29 cellular contexts compared by ENCODE assay signal in genomic region chr9:131291795-131292315, GRCh38. TPM values are rescaled to one million over a fixed set of nuclear protein-coding genes. Genes with fewer than 3 reads are reported as not detected.
"Had no signal": no experiment of that assay in that cellular context is flagged by ENCODE, and none has a peak within 500 bp of the region (broad histone marks: within the 10 kb centered on the region; RNA-seq: fewer than 3 reads in every experiment).

No MANE protein-coding gene starts in this region.

- H3K27me3 Mint-ChIP-seq: activated CD8-positive, alpha-beta memory T cell treated with anti-CD3 and anti-CD28 coated beads, Interleukin-2, amount 10 ng/mL, durations not matched to agents 7 days and 5 days; activated naive CD4-positive, alpha-beta T cell treated with anti-CD3 and anti-CD28 coated beads, Interleukin-2, amount 50 U/mL, for 24 hours; activated T-cell treated with anti-CD3 and anti-CD28 coated beads, Interleukin-2, amount 50 U/mL, for 24 hours had no signal

- H3K27ac ChIP-seq: KMS-11 had no signal

- H3K4me3 ChIP-seq: cardiac muscle cell had no signal

- H3K27ac Mint-ChIP-seq: activated B cell treated with CpG ODN at 0.5 μM for 24 hours; activated CD4-positive, alpha-beta T cell treated with anti-CD3 and anti-CD28 coated beads, Interleukin-2, amount 10 ng/mL, durations not matched to agents 24 days and 14 days; activated CD8-positive, alpha-beta memory T cell treated with anti-CD3 and anti-CD28 coated beads, Interleukin-2, amount 10 ng/mL, durations not matched to agents 7 days and 5 days; activated naive CD4-positive, alpha-beta T cell treated with anti-CD3 and anti-CD28 coated beads, Interleukin-2, amount 50 U/mL, for 24 hours; activated T-cell treated with anti-CD3 and anti-CD28 coated beads, Interleukin-2, amount 50 U/mL, for 24 hours; activated T-helper 1 cell treated with anti-CD3 and anti-CD28 coated beads, Interleukin-12 subunit alpha, Interleukin-12 subunit beta, Interleukin-2, Interleukin-4 antibody, amounts not matched to agents 30 ng/mL and 10 ng/mL and 1 ng/mL, durations not matched to agents 14 hours and 24 hours and 36 hours had no signal

- H3K9me3 Mint-ChIP-seq: activated B cell treated with CpG ODN at 0.5 μM for 24 hours; activated CD4-positive, alpha-beta T cell treated with anti-CD3 and anti-CD28 coated beads, Interleukin-2, amount 10 ng/mL, durations not matched to agents 24 days and 14 days; activated naive CD4-positive, alpha-beta T cell treated with anti-CD3 and anti-CD28 coated beads, Interleukin-2, amount 50 U/mL, for 24 hours; activated T-cell treated with anti-CD3 and anti-CD28 coated beads, Interleukin-2, amount 50 U/mL, for 24 hours; activated T-helper 1 cell treated with anti-CD3 and anti-CD28 coated beads, Interleukin-12 subunit alpha, Interleukin-12 subunit beta, Interleukin-2, Interleukin-4 antibody, amounts not matched to agents 30 ng/mL and 10 ng/mL and 1 ng/mL, durations not matched to agents 14 hours and 24 hours and 36 hours had no signal

- ATAC-seq: activated CD8-positive, alpha-beta memory T cell treated with anti-CD3 and anti-CD28 coated beads, Interleukin-2, amount 10 ng/mL, durations not matched to agents 7 days and 5 days had no signal

- H3K27me3 ChIP-seq: cardiac muscle cell had no signal

- DNase-seq: activated B cell treated with CpG ODN at 0.5 μM for 24 hours; activated CD4-positive, alpha-beta T cell treated with anti-CD3 and anti-CD28 coated beads for 1 hour; activated CD4-positive, alpha-beta T cell treated with anti-CD3 and anti-CD28 coated beads, Interleukin-2, amount 10 ng/mL, durations not matched to agents 24 days and 14 days; activated CD4-positive, alpha-beta T cell treated with anti-CD3 and anti-CD28 coated beads, Interleukin-2, amount 50 U/mL, for 48 hours; activated CD8-positive, alpha-beta memory T cell treated with anti-CD3 and anti-CD28 coated beads, Interleukin-2, amount 10 ng/mL, durations not matched to agents 7 days and 5 days; activated effector memory CD4-positive, alpha-beta T cell treated with Interleukin-2 at 50 U/mL for 16 hours; activated naive CD4-positive, alpha-beta T cell; activated T-cell treated with anti-CD3 and anti-CD28 coated beads, Interleukin-2, amount 50 U/mL, for 24 hours; aorta; IMR-90; NCI-H1092; NCI-H1417 treated with DMSO at 0.1 percent for 48 hours; NCI-H1694; NCI-H2029; NCI-H2107; NCI-H2171 treated with DMSO at 0.1 percent for 48 hours; NCI-H226; NCI-H510A; NCI-H526 treated with DMSO at 0.1 percent for 48 hours; NCI-H82; SIG-M5; T-helper 2 cell; T1000 had no signal

- H3K4me3 Mint-ChIP-seq: activated B cell treated with CpG ODN at 0.5 μM for 24 hours; activated CD4-positive, alpha-beta T cell treated with anti-CD3 and anti-CD28 coated beads, Interleukin-2, amount 10 ng/mL, durations not matched to agents 24 days and 14 days; activated CD8-positive, alpha-beta memory T cell treated with anti-CD3 and anti-CD28 coated beads, Interleukin-2, amount 10 ng/mL, durations not matched to agents 7 days and 5 days; activated naive CD4-positive, alpha-beta T cell treated with anti-CD3 and anti-CD28 coated beads, Interleukin-2, amount 50 U/mL, for 24 hours; activated T-cell treated with anti-CD3 and anti-CD28 coated beads, Interleukin-2, amount 50 U/mL, for 24 hours; activated T-helper 1 cell treated with anti-CD3 and anti-CD28 coated beads, Interleukin-12 subunit alpha, Interleukin-12 subunit beta, Interleukin-2, Interleukin-4 antibody, amounts not matched to agents 30 ng/mL and 10 ng/mL and 1 ng/mL, durations not matched to agents 14 hours and 24 hours and 36 hours had no signal

- H3K9ac ChIP-seq: KMS-11 had no signal

- H3K4me1 Mint-ChIP-seq: activated CD8-positive, alpha-beta memory T cell treated with anti-CD3 and anti-CD28 coated beads, Interleukin-2, amount 10 ng/mL, durations not matched to agents 7 days and 5 days; activated naive CD4-positive, alpha-beta T cell treated with anti-CD3 and anti-CD28 coated beads, Interleukin-2, amount 50 U/mL, for 24 hours had no signal

- H3K36me3 ChIP-seq: cardiac muscle cell had no signal

- H3K36me3 Mint-ChIP-seq: activated CD8-positive, alpha-beta memory T cell treated with anti-CD3 and anti-CD28 coated beads, Interleukin-2, amount 10 ng/mL, durations not matched to agents 7 days and 5 days; activated naive CD4-positive, alpha-beta T cell treated with anti-CD3 and anti-CD28 coated beads, Interleukin-2, amount 50 U/mL, for 24 hours; brain had no signal

- H3K4me2 ChIP-seq: KMS-11 had no signal

RNA-seq across cellular contexts. Expression of gene PLPP7, which starts 2.3 kb away (rescaled TPM):
- total RNA-seq: activated CD4-positive, alpha-beta T cell treated with anti-CD3 and anti-CD28 coated beads, Interleukin-2, amount 10 ng/mL, durations not matched to agents 24 days and 14 days; activated CD8-positive, alpha-beta memory T cell treated with anti-CD3 and anti-CD28 coated beads, Interleukin-2, amount 10 ng/mL, durations not matched to agents 7 days and 5 days; activated T-helper 1 cell treated with anti-CD3 and anti-CD28 coated beads, Interleukin-12 subunit alpha, Interleukin-12 subunit beta, Interleukin-2, Interleukin-4 antibody, amounts not matched to agents 30 ng/mL and 10 ng/mL and 1 ng/mL, durations not matched to agents 14 hours and 24 hours and 36 hours; MCF 10A had no signal
